In the genomic region with DNA sequence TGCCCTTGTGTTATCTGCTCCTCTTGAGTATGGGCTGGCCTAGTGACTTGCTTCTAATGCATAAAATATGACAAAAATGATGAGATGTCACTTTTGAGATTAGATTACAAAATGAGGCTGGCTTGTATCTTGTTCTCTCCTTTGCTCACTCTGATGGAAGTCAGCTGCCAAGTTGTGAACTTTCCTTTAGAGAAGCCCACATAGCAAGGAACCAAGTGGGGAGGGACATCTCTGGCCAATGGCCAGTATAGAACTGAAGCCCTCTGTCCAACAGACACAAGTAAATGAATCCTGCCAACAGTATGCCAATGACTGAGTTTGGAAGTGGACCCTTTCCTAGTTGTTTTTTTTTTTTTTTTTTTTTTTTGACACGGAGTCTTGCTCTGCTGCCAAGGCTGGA, we compare ENCODE assay signal across 27 cellular contexts.
"Had no signal": no experiment of that assay in that cellular context is flagged by ENCODE, and none has a peak within 500 bp of the region (broad histone marks: within the 10 kb centered on the region; RNA-seq: fewer than 3 reads in every experiment).

No MANE protein-coding gene starts in this region.

- H3K27me3 Mint-ChIP-seq: activated CD4-positive, alpha-beta T cell treated with anti-CD3 and anti-CD28 coated beads, Interleukin-2, amount 10 ng/mL, durations not matched to agents 24 days and 14 days; activated CD8-positive, alpha-beta T cell treated with anti-CD3 and anti-CD28 coated beads for 36 hours; activated naive CD4-positive, alpha-beta T cell treated with anti-CD3 and anti-CD28 coated beads, Interleukin-2, amount 10 ng/mL, durations not matched to agents 7 days and 5 days; activated naive CD8-positive, alpha-beta T cell; activated naive CD8-positive, alpha-beta T cell treated with anti-CD3 and anti-CD28 coated beads, Interleukin-2, amount 50 U/mL, for 24 hours; central memory CD8-positive, alpha-beta T cell; T-cell; T-helper 17 cell had no signal

- H3K27ac Mint-ChIP-seq: activated CD4-positive, alpha-beta T cell treated with anti-CD3 and anti-CD28 coated beads, Interleukin-2, amount 10 ng/mL, durations not matched to agents 24 days and 14 days; activated CD8-positive, alpha-beta T cell treated with anti-CD3 and anti-CD28 coated beads for 36 hours; activated naive CD4-positive, alpha-beta T cell treated with anti-CD3 and anti-CD28 coated beads, Interleukin-2, amount 10 ng/mL, durations not matched to agents 7 days and 5 days; activated naive CD8-positive, alpha-beta T cell; activated naive CD8-positive, alpha-beta T cell treated with anti-CD3 and anti-CD28 coated beads, Interleukin-2, amount 50 U/mL, for 24 hours; activated T-cell treated with anti-CD3 and anti-CD28 coated beads, Interleukin-2, amount 50 U/mL, for 72 hours; activated T-helper 2 cell treated with anti-CD3 and anti-CD28 coated beads, Interferon-gamma antibody, Interleukin-2, Interleukin-4, amounts not matched to agents 10 μg/mL and 5 μg/mL and 100 μg/mL, durations not matched to agents 14 hours and 24 hours and 36 hours; T-cell; T-helper 17 cell had no signal

- DNase-seq: activated CD4-positive, alpha-beta T cell treated with anti-CD3 and anti-CD28 coated beads, Interleukin-2, amount 10 ng/mL, durations not matched to agents 24 days and 14 days; activated CD4-positive, alpha-beta T cell treated with anti-CD3 and anti-CD28 coated beads, Interleukin-2, amount 50 U/mL, for 4 hours; activated CD8-positive, alpha-beta T cell treated with anti-CD3 and anti-CD28 coated beads for 36 hours; activated gamma-delta T cell treated with Interleukin-2 at 50 U/mL for 16 hours; activated naive CD4-positive, alpha-beta T cell treated with anti-CD3 and anti-CD28 coated beads, Interleukin-2, amount 10 ng/mL, durations not matched to agents 7 days and 5 days; activated naive CD8-positive, alpha-beta T cell treated with anti-CD3 and anti-CD28 coated beads, Interleukin-2, amount 50 U/mL, for 24 hours; activated T-cell treated with anti-CD3 and anti-CD28 coated beads, Interleukin-2, amount 50 U/mL, for 1 hour; activated T-cell treated with anti-CD3 and anti-CD28 coated beads, Interleukin-2, amount 50 U/mL, for 72 hours; anterior cingulate cortex; Karpas-422; KBM-7; NCI-H1105; NCI-H1417 treated with DMSO at 0.1 percent for 48 hours; NCI-H187 treated with DMSO at 0.1 percent for 48 hours; NCI-H2081; NCI-H345; NCI-H524 treated with DMSO at 0.1 percent for 48 hours; PC-3; Peyer's patch; RPMI8226; SHP77 treated with DMSO at 0.1 percent for 48 hours; T-cell; T-helper 17 cell had no signal

- H3K4me3 ChIP-seq: cardiac muscle cell, Peyer's patch had no signal

- H3K4me3 Mint-ChIP-seq: activated CD4-positive, alpha-beta T cell treated with anti-CD3 and anti-CD28 coated beads, Interleukin-2, amount 10 ng/mL, durations not matched to agents 24 days and 14 days; activated CD8-positive, alpha-beta T cell treated with anti-CD3 and anti-CD28 coated beads for 36 hours; activated naive CD4-positive, alpha-beta T cell treated with anti-CD3 and anti-CD28 coated beads, Interleukin-2, amount 10 ng/mL, durations not matched to agents 7 days and 5 days; activated naive CD8-positive, alpha-beta T cell; activated naive CD8-positive, alpha-beta T cell treated with anti-CD3 and anti-CD28 coated beads, Interleukin-2, amount 50 U/mL, for 24 hours; activated T-cell treated with anti-CD3 and anti-CD28 coated beads, Interleukin-2, amount 50 U/mL, for 72 hours; central memory CD8-positive, alpha-beta T cell; T-cell; T-helper 17 cell had no signal

- H3K9me3 Mint-ChIP-seq: activated CD4-positive, alpha-beta T cell treated with anti-CD3 and anti-CD28 coated beads, Interleukin-2, amount 10 ng/mL, durations not matched to agents 24 days and 14 days; activated CD8-positive, alpha-beta T cell treated with anti-CD3 and anti-CD28 coated beads for 36 hours; activated naive CD4-positive, alpha-beta T cell treated with anti-CD3 and anti-CD28 coated beads, Interleukin-2, amount 10 ng/mL, durations not matched to agents 7 days and 5 days; activated naive CD8-positive, alpha-beta T cell treated with anti-CD3 and anti-CD28 coated beads, Interleukin-2, amount 50 U/mL, for 24 hours; activated T-cell treated with anti-CD3 and anti-CD28 coated beads, Interleukin-2, amount 50 U/mL, for 72 hours; activated T-helper 2 cell treated with anti-CD3 and anti-CD28 coated beads, Interferon-gamma antibody, Interleukin-2, Interleukin-4, amounts not matched to agents 10 μg/mL and 5 μg/mL and 100 μg/mL, durations not matched to agents 14 hours and 24 hours and 36 hours; central memory CD8-positive, alpha-beta T cell; T-cell had no signal
